8 cellular contexts compared by ENCODE assay signal in genomic region chr5:179820483-179821297, GRCh38. TPM values are rescaled to one million over a fixed set of nuclear protein-coding genes. Genes with fewer than 3 reads are reported as not detected.
A peak's percentile ranks its signal among the peaks of the same experiment; 100 is the strongest.
DNase-seq lines count a peak whose midpoint lies in the region; ATAC-seq and TF ChIP-seq lines count a peak whose summit lies in the region.

Gene SQSTM1 (plus strand): TSS chr5:179820905. CDS start chr5:179820937, 32 bp downstream.

- H3K36me3 ChIP-seq in effector memory CD4-positive, alpha-beta T cell (ENCODE audit: control insufficient read depth, insufficient read depth, low read length), result peaks cover 26% of the 10 kb centered on the region

- no peaks in the 10 kb centered on the region for H3K27me3 ChIP-seq in effector memory CD4-positive, alpha-beta T cell (replicated peaks; ENCODE audit: control insufficient read depth, insufficient read depth, low read length, poor library complexity, severe bottlenecking)

- TF ChIP-seq CTCF in AG10803 (conservative IDR thresholded peaks at IDR 0.05; ENCODE audit: low read length), result no peak

- DNase-seq in AG10803 (ENCODE audit: low read depth), result peak; percentile 72
- peak; percentile 83 for DNase-seq in NCI-H748 (lab: John Stamatoyannopoulos, UW; ENCODE audit: unreplicated experiment)
- DNase-seq in activated CD8-positive, alpha-beta memory T cell treated with anti-CD3 and anti-CD28 coated beads for 24 hours, result peak; percentile 93
- DNase-seq in effector memory CD4-positive, alpha-beta T cell, result peak; percentile 71 to 78 (median 72)
- DNase-seq in lung microvascular endothelial cell (ENCODE audit: low read depth in 2 of 2), result peak; percentile 86 to 92
- DNase-seq in stimulated activated CD4-positive, alpha-beta T cell treated with anti-CD3 and anti-CD28 coated beads, TNF-alpha, amount 100 ng/mL, for 4 hours (ENCODE audit: low read depth in 3 of 3), result peak; percentile 66 to 75 (median 66)

- peak; percentile 43 for ATAC-seq in GM18907 (IDR thresholded peaks at IDR 0.05; ENCODE audit: unreplicated experiment)
- ATAC-seq in HG03108 (IDR thresholded peaks at IDR 0.05; ENCODE audit: unreplicated experiment), result peak; percentile 32

- H3K9me3 ChIP-seq in effector memory CD4-positive, alpha-beta T cell (ENCODE audit: control insufficient read depth, low read length), result no peaks in the 10 kb centered on the region

- H3K4me1 ChIP-seq in effector memory CD4-positive, alpha-beta T cell (ENCODE audit: control insufficient read depth, insufficient read depth, low read length, poor library complexity, severe bottlenecking), result peaks cover 40% of the 10 kb centered on the region

- H3K27ac ChIP-seq in effector memory CD4-positive, alpha-beta T cell (ENCODE audit: insufficient read depth, low read length, poor library complexity, severe bottlenecking), result peak within 1 kb of the TSS; percentile 98

- peak within 1 kb of the TSS; percentile 84 for H3K4me3 ChIP-seq in AG10803 (ENCODE audit: low read length)
- peak within 1 kb of the TSS; percentile 100 for H3K4me3 ChIP-seq in effector memory CD4-positive, alpha-beta T cell (ENCODE audit: insufficient read depth, low read depth, low read length, poor library complexity, severe bottlenecking)

RNA-seq across cellular contexts. Expression of gene SQSTM1, which starts in this region (rescaled TPM):
- 407 and 548 TPM in 2 replicates for total RNA-seq in lung microvascular endothelial cell

Comparison
In these comparisons a context has a peak if more than half of its experiments do, and no peak if none do; other contexts are left out.
1. Peak in every context shown above with its lines: DNase-seq, ATAC-seq, H3K4me3 ChIP-seq and H3K27ac ChIP-seq.